Comparison of ENCODE assay signal across 17 cellular contexts in genomic region chr10:116247701-116248100, GRCh38. TPM values are rescaled to one million over a fixed set of nuclear protein-coding genes. Genes with fewer than 3 reads are reported as not detected.
"Had no signal": no experiment of that assay in that cellular context is flagged by ENCODE, and none has a peak within 500 bp of the region (broad histone marks: within the 10 kb centered on the region; RNA-seq: fewer than 3 reads in every experiment).

No MANE protein-coding gene starts in this region.

- H3K27ac ChIP-seq: dorsolateral prefrontal cortex, hepatocyte, stomach, testis, upper lobe of right lung had no signal

- DNase-seq: activated CD4-positive, alpha-beta T cell treated with anti-CD3 and anti-CD28 coated beads, Interleukin-2, amount 50 U/mL, for 48 hours; activated CD4-positive, CD25-positive, alpha-beta regulatory T cell treated with anti-CD3 and anti-CD28 coated beads, Interleukin-2, amount 50 U/mL, for 72 hours; activated naive CD4-positive, alpha-beta T cell treated with Interleukin-2 at 50 U/mL for 16 hours; dorsolateral prefrontal cortex; endodermal cell; left ventricle myocardium superior; mesendoderm; occipital lobe; right cardiac atrium; stomach; T-cell; T-helper 9 cell; testis; upper lobe of right lung had no signal

- H3K4me1 ChIP-seq: testis, upper lobe of right lung had no signal

- H3K36me3 ChIP-seq: stomach, upper lobe of right lung had no signal

- ATAC-seq: activated T-helper 17 cell treated with anti-CD3 and anti-CD28 coated beads, Interleukin-2, amount 50 U/mL, for 72 hours; left ventricle myocardium superior; right cardiac atrium; upper lobe of right lung had no signal

- H2AFZ ChIP-seq: hepatocyte had no signal

- H3K9me3 ChIP-seq: stomach, testis, upper lobe of right lung had no signal

- H3K4me3 ChIP-seq: dorsolateral prefrontal cortex, hepatocyte, smooth muscle cell, stomach, testis, upper lobe of right lung had no signal

- H3K27me3 ChIP-seq: hepatocyte, stomach, testis, upper lobe of right lung had no signal

- H3K79me2 ChIP-seq: hepatocyte had no signal

- H3K4me2 ChIP-seq: hepatocyte, smooth muscle cell had no signal

RNA-seq across cellular contexts. Expression of gene GFRA1, which starts 25.3 kb away (rescaled TPM):
- total RNA-seq: activated T-helper 17 cell treated with anti-CD3 and anti-CD28 coated beads, Interleukin-2, amount 50 U/mL, for 72 hours had no signal
